2 cellular contexts compared by ENCODE assay signal in genomic region chr11:113317297-113317696, GRCh38.
A peak's percentile ranks its signal among the peaks of the same experiment; 100 is the strongest.
TF ChIP-seq lines count a peak whose summit lies in the region.

No MANE protein-coding gene starts in this region.

TF ChIP-seq in HEK293, 187 proteins besides CTCF, POLR2A, EP300 and RAD21 (continued from another document):
- no peak for TF ChIP-seq INSM2 (tag by site-specific recombination; IDR thresholded peaks at IDR 0.05)
- TF ChIP-seq REPIN1 (tag by site-specific recombination; IDR thresholded peaks at IDR 0.05; ENCODE audit: low read depth): no peak
- no peak for TF ChIP-seq ZNF155 (tag by site-specific recombination; IDR thresholded peaks at IDR 0.05)
- TF ChIP-seq PRDM2 (tag by site-specific recombination; IDR thresholded peaks at IDR 0.05; ENCODE audit: borderline replicate concordance): no peak
- 0 out of 2 replicates have a peak, but pooled peaks have one; percentile 39 for TF ChIP-seq GFI1B (tag by site-specific recombination; IDR thresholded peaks at IDR 0.05)
- no peak for TF ChIP-seq ZNF114 (tag by site-specific recombination; IDR thresholded peaks at IDR 0.05)
- no peak for TF ChIP-seq KLF7 (tag by site-specific recombination; IDR thresholded peaks at IDR 0.05; ENCODE audit: borderline replicate concordance)
- TF ChIP-seq SP3 (tag by site-specific recombination; IDR thresholded peaks at IDR 0.05): no peak
- no peak for TF ChIP-seq KLF9 (tag by site-specific recombination; IDR thresholded peaks at IDR 0.05; ENCODE audit: low read depth)
- TF ChIP-seq ZNF843 (tag by site-specific recombination; IDR thresholded peaks at IDR 0.05): no peak
- peak; percentile 55; the same call in 1 of the 2 replicates for TF ChIP-seq FEZF1 (tag by site-specific recombination; IDR thresholded peaks at IDR 0.05)

TF ChIP-seq in GM23338, 12 proteins besides CTCF, POLR2A, EP300 and RAD21 (continued from another document):
- TF ChIP-seq REST (IDR thresholded peaks at IDR 0.05; ENCODE audit: unreplicated experiment) (no peak), ETS1 (IDR thresholded peaks at IDR 0.05) (no peak), EZH2 (IDR thresholded peaks at IDR 0.05; ENCODE audit: low read depth, unreplicated experiment) (no peak), POLR2AphosphoS5 (IDR thresholded peaks at IDR 0.05; ENCODE audit: low read depth) (no peak), NANOG (IDR thresholded peaks at IDR 0.05; ENCODE audit: borderline replicate concordance) (no peak), ZNF462 (CRISPR knock-in tag; IDR thresholded peaks at IDR 0.05) (no peak)
